In the genomic region with DNA sequence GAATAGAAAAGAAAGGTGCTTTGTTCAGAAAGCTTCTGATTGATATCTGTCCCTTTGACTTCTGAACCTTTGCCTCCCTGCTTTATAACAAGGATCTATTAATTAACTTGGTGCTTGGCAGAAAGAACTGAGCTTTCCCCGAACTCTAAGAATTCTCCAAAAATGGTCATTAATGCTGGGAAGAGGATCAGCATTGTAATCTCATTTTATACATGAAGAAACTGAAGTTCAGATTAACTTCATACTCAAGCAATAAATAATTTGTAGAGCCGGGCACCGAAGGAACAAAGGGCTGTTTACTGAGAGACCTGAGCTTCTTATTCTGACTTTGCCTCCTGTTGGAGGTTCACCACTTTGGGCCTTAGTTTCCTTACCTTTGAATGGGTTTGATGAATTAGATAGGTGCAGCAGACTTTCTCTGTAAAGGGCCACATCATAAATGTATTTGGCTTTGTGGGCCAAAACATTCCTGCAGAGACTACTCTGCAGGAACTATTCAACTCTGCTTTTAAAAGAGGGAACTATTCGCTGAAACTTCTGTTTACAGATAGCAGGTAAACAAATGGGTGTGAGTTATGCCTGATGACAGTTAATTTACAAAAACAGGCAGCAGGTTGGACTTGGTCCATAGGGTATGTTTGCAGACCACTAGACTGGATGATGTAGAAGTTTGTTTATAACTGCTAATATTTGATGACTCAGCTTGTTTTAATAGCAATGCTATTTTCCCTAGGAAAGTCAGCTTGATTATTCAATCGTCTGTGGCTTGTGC, we compare ENCODE assay signal across 1 cellular context.
TF ChIP-seq lines count a peak whose summit lies in the region.

No MANE protein-coding gene starts in this region.

TF ChIP-seq in HepG2, 621 proteins besides CTCF, POLR2A, EP300 and RAD21 (continued from another document):
- TF ChIP-seq, protein P1, sequence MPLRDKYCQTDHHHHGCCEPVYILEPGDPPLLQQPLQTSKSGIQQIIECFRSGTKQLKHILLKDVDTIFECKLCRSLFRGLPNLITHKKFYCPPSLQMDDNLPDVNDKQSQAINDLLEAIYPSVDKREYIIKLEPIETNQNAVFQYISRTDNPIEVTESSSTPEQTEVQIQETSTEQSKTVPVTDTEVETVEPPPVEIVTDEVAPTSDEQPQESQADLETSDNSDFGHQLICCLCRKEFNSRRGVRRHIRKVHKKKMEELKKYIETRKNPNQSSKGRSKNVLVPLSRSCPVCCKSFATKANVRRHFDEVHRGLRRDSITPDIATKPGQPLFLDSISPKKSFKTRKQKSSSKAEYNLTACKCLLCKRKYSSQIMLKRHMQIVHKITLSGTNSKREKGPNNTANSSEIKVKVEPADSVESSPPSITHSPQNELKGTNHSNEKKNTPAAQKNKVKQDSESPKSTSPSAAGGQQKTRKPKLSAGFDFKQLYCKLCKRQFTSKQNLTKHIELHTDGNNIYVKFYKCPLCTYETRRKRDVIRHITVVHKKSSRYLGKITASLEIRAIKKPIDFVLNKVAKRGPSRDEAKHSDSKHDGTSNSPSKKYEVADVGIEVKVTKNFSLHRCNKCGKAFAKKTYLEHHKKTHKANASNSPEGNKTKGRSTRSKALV (CRISPR knock-in tag; IDR thresholded peaks at IDR 0.05): no peak
- TF ChIP-seq ZNF773 (CRISPR knock-in tag; IDR thresholded peaks at IDR 0.05; ENCODE audit: borderline replicate concordance) (no peak), ZNF629 (CRISPR knock-in tag; conservative IDR thresholded peaks at IDR 0.05) (peak; percentile 72; the same call in 1 of the 2 replicates), TGIF2 (CRISPR knock-in tag; IDR thresholded peaks at IDR 0.05) (no peak), BCL6 (CRISPR knock-in tag; IDR thresholded peaks at IDR 0.05) (0 out of 2 replicates have a peak, but pooled peaks have one; percentile 41), SOX5 (CRISPR knock-in tag; IDR thresholded peaks at IDR 0.05; ENCODE audit: borderline replicate concordance) (peak; percentile 42; the same call in 1 of the 2 replicates), CHD2 (IDR thresholded peaks at IDR 0.05; ENCODE audit: low read depth, low read length) (no peak), ZMYM4 (CRISPR knock-in tag; IDR thresholded peaks at IDR 0.05) (no peak), MTA3 (CRISPR knock-in tag; IDR thresholded peaks at IDR 0.05) (no peak), DPF2 (CRISPR knock-in tag; IDR thresholded peaks at IDR 0.05; ENCODE audit: borderline replicate concordance, low read depth) (peak; percentile 32; the same call in 1 of the 2 replicates), HMG20A (CRISPR knock-in tag; IDR thresholded peaks at IDR 0.05; ENCODE audit: borderline replicate concordance) (peak; percentile 28; the same call in 1 of the 2 replicates), ZNF205 (CRISPR knock-in tag; IDR thresholded peaks at IDR 0.05) (no peak), MAFG (CRISPR knock-in tag; IDR thresholded peaks at IDR 0.05) (peak; percentile 88), NCOR1 (IDR thresholded peaks at IDR 0.05; ENCODE audit: borderline replicate concordance, low read length) (peak; percentile 57; the same call in 1 of the 2 replicates), ELF3 (CRISPR knock-in tag; IDR thresholded peaks at IDR 0.05) (peak; percentile 46; the same call in 1 of the 2 replicates), CHCHD3 (CRISPR knock-in tag; IDR thresholded peaks at IDR 0.05) (no peak), CREM (IDR thresholded peaks at IDR 0.05) (peak; percentile 46; the same call in 1 of the 2 replicates), CREM (CRISPR knock-in tag; IDR thresholded peaks at IDR 0.05) (no peak), FOXP1 (IDR thresholded peaks at IDR 0.05) (peak; percentile 96), FOXP1 (CRISPR knock-in tag; IDR thresholded peaks at IDR 0.05) (peak; percentile 97), FOXA1 (IDR thresholded peaks at IDR 0.05) (peak; percentile 45; the same call in 1 of the 2 replicates), FOXA1 (CRISPR knock-in tag; IDR thresholded peaks at IDR 0.05) (no peak), SATB2 (CRISPR knock-in tag; IDR thresholded peaks at IDR 0.05) (no peak), GATAD2A (CRISPR knock-in tag; IDR thresholded peaks at IDR 0.05) (peak; percentile 49), RARA (CRISPR knock-in tag; IDR thresholded peaks at IDR 0.05) (peak; percentile 36; the same call in 1 of the 2 replicates), FOSL2 (CRISPR knock-in tag; IDR thresholded peaks at IDR 0.05) (peak; percentile 45; the same call in 1 of the 2 replicates), POGZ (CRISPR knock-in tag; IDR thresholded peaks at IDR 0.05) (0 out of 2 replicates have a peak, but pooled peaks have one; percentile 24), RNF2 (conservative IDR thresholded peaks at IDR 0.05; ENCODE audit: low read depth) (no peak), CBFB (CRISPR knock-in tag; IDR thresholded peaks at IDR 0.05) (no peak), ZFP82 (CRISPR knock-in tag; IDR thresholded peaks at IDR 0.05; ENCODE audit: borderline replicate concordance) (no peak), ZNF83 (CRISPR knock-in tag; IDR thresholded peaks at IDR 0.05; ENCODE audit: borderline replicate concordance) (no peak), LCORL (IDR thresholded peaks at IDR 0.05) (no peak), LCORL (CRISPR knock-in tag; IDR thresholded peaks at IDR 0.05) (peak; percentile 28; the same call in 1 of the 2 replicates), FOXO1 (CRISPR knock-in tag; IDR thresholded peaks at IDR 0.05) (peak; percentile 56; the same call in 1 of the 2 replicates), ARHGAP35 (CRISPR knock-in tag; IDR thresholded peaks at IDR 0.05; ENCODE audit: borderline replicate concordance) (no peak), TBX3 (IDR thresholded peaks at IDR 0.05; ENCODE audit: borderline replicate concordance) (peak; percentile 69; the same call in 1 of the 2 replicates)
- TF ChIP-seq, protein P2, sequence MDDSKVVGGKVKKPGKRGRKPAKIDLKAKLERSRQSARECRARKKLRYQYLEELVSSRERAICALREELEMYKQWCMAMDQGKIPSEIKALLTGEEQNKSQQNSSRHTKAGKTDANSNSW (CRISPR knock-in tag; IDR thresholded peaks at IDR 0.05; ENCODE audit: borderline replicate concordance): no peak
- TF ChIP-seq, protein P3, sequence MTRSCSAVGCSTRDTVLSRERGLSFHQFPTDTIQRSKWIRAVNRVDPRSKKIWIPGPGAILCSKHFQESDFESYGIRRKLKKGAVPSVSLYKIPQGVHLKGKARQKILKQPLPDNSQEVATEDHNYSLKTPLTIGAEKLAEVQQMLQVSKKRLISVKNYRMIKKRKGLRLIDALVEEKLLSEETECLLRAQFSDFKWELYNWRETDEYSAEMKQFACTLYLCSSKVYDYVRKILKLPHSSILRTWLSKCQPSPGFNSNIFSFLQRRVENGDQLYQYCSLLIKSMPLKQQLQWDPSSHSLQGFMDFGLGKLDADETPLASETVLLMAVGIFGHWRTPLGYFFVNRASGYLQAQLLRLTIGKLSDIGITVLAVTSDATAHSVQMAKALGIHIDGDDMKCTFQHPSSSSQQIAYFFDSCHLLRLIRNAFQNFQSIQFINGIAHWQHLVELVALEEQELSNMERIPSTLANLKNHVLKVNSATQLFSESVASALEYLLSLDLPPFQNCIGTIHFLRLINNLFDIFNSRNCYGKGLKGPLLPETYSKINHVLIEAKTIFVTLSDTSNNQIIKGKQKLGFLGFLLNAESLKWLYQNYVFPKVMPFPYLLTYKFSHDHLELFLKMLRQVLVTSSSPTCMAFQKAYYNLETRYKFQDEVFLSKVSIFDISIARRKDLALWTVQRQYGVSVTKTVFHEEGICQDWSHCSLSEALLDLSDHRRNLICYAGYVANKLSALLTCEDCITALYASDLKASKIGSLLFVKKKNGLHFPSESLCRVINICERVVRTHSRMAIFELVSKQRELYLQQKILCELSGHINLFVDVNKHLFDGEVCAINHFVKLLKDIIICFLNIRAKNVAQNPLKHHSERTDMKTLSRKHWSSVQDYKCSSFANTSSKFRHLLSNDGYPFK (CRISPR knock-in tag; IDR thresholded peaks at IDR 0.05; ENCODE audit: borderline replicate concordance): no peak
- TF ChIP-seq, protein P4, sequence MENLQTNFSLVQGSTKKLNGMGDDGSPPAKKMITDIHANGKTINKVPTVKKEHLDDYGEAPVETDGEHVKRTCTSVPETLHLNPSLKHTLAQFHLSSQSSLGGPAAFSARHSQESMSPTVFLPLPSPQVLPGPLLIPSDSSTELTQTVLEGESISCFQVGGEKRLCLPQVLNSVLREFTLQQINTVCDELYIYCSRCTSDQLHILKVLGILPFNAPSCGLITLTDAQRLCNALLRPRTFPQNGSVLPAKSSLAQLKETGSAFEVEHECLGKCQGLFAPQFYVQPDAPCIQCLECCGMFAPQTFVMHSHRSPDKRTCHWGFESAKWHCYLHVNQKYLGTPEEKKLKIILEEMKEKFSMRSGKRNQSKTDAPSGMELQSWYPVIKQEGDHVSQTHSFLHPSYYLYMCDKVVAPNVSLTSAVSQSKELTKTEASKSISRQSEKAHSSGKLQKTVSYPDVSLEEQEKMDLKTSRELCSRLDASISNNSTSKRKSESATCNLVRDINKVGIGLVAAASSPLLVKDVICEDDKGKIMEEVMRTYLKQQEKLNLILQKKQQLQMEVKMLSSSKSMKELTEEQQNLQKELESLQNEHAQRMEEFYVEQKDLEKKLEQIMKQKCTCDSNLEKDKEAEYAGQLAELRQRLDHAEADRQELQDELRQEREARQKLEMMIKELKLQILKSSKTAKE (CRISPR knock-in tag; IDR thresholded peaks at IDR 0.05; ENCODE audit: borderline replicate concordance): 0 out of 2 replicates have a peak, but pooled peaks have one; percentile 18
- TF ChIP-seq, protein P5, sequence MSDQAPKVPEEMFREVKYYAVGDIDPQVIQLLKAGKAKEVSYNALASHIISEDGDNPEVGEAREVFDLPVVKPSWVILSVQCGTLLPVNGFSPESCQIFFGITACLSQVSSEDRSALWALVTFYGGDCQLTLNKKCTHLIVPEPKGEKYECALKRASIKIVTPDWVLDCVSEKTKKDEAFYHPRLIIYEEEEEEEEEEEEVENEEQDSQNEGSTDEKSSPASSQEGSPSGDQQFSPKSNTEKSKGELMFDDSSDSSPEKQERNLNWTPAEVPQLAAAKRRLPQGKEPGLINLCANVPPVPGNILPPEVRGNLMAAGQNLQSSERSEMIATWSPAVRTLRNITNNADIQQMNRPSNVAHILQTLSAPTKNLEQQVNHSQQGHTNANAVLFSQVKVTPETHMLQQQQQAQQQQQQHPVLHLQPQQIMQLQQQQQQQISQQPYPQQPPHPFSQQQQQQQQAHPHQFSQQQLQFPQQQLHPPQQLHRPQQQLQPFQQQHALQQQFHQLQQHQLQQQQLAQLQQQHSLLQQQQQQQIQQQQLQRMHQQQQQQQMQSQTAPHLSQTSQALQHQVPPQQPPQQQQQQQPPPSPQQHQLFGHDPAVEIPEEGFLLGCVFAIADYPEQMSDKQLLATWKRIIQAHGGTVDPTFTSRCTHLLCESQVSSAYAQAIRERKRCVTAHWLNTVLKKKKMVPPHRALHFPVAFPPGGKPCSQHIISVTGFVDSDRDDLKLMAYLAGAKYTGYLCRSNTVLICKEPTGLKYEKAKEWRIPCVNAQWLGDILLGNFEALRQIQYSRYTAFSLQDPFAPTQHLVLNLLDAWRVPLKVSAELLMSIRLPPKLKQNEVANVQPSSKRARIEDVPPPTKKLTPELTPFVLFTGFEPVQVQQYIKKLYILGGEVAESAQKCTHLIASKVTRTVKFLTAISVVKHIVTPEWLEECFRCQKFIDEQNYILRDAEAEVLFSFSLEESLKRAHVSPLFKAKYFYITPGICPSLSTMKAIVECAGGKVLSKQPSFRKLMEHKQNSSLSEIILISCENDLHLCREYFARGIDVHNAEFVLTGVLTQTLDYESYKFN (CRISPR knock-in tag; conservative IDR thresholded peaks at IDR 0.05): peak; percentile 88
- TF ChIP-seq, protein P6, sequence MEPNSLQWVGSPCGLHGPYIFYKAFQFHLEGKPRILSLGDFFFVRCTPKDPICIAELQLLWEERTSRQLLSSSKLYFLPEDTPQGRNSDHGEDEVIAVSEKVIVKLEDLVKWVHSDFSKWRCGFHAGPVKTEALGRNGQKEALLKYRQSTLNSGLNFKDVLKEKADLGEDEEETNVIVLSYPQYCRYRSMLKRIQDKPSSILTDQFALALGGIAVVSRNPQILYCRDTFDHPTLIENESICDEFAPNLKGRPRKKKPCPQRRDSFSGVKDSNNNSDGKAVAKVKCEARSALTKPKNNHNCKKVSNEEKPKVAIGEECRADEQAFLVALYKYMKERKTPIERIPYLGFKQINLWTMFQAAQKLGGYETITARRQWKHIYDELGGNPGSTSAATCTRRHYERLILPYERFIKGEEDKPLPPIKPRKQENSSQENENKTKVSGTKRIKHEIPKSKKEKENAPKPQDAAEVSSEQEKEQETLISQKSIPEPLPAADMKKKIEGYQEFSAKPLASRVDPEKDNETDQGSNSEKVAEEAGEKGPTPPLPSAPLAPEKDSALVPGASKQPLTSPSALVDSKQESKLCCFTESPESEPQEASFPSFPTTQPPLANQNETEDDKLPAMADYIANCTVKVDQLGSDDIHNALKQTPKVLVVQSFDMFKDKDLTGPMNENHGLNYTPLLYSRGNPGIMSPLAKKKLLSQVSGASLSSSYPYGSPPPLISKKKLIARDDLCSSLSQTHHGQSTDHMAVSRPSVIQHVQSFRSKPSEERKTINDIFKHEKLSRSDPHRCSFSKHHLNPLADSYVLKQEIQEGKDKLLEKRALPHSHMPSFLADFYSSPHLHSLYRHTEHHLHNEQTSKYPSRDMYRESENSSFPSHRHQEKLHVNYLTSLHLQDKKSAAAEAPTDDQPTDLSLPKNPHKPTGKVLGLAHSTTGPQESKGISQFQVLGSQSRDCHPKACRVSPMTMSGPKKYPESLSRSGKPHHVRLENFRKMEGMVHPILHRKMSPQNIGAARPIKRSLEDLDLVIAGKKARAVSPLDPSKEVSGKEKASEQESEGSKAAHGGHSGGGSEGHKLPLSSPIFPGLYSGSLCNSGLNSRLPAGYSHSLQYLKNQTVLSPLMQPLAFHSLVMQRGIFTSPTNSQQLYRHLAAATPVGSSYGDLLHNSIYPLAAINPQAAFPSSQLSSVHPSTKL (CRISPR knock-in tag; IDR thresholded peaks at IDR 0.05): peak; percentile 66
- TF ChIP-seq, protein P7, sequence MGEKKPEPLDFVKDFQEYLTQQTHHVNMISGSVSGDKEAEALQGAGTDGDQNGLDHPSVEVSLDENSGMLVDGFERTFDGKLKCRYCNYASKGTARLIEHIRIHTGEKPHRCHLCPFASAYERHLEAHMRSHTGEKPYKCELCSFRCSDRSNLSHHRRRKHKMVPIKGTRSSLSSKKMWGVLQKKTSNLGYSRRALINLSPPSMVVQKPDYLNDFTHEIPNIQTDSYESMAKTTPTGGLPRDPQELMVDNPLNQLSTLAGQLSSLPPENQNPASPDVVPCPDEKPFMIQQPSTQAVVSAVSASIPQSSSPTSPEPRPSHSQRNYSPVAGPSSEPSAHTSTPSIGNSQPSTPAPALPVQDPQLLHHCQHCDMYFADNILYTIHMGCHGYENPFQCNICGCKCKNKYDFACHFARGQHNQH (CRISPR knock-in tag; IDR thresholded peaks at IDR 0.05): no peak; the same call in 1 of the 2 replicates
- TF ChIP-seq, protein P8, sequence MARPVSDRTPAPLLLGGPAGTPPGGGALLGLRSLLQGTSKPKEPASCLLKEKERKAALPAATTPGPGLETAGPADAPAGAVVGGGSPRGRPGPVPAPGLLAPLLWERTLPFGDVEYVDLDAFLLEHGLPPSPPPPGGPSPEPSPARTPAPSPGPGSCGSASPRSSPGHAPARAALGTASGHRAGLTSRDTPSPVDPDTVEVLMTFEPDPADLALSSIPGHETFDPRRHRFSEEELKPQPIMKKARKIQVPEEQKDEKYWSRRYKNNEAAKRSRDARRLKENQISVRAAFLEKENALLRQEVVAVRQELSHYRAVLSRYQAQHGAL (CRISPR knock-in tag; IDR thresholded peaks at IDR 0.05; ENCODE audit: not compliant biosample characterization): no peak
